In the genomic region with DNA sequence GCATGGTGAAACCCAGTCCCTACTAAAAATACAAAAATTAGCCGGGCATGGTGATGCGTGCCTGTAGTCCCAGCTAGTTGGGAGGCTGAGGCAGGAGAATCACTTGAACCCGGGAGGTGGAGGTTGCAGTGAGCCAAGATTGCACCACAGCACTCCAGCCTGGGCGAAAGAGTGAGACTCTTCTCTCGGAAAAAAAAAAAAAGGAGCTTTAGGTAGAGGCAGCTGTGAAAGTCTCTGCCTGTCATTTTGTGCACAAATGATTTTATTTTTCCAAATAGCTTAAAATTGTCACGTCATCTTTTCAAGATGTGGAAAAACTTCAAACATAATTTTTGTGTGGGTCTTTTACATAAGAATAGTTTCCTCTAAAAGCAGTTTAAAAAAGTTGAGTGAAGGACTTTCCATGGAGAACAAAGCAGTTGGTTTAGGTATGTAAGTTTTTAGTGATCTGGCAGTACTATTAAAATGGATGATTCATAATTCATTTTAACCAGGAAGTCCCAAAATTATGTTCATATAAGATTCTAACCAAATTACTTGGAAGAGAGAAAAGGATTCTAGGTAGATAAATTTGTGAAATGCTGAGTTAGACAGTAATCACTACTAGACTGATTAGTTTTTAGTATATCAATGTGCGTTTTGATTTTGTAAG, we compare ENCODE assay signal across 28 cellular contexts. TPM values are rescaled to one million over a fixed set of nuclear protein-coding genes. Genes with fewer than 3 reads are reported as not detected.
A peak's percentile ranks its signal among the peaks of the same experiment; 100 is the strongest.
DNase-seq lines count a peak whose midpoint lies in the region; ATAC-seq, FAIRE-seq and TF ChIP-seq lines count a peak whose summit lies in the region.
"Had no signal": no experiment of that assay in that cellular context is flagged by ENCODE, and none has a peak within 500 bp of the region (broad histone marks: within the 10 kb centered on the region; RNA-seq: fewer than 3 reads in every experiment).

No MANE protein-coding gene starts in this region.

- dilution Hi-C loops in mammary epithelial cell (cut with HindIII; ENCODE audit: low sequenced_read_pairs), result no loop called here

- H4K20me1 ChIP-seq in mammary epithelial cell (ENCODE audit: insufficient read depth, low read length), result no peaks in the 10 kb centered on the region

- TF ChIP-seq CTCF in A549 (IDR thresholded peaks at IDR 0.05) (no peak), mammary epithelial cell (conservative IDR thresholded peaks at IDR 0.05 in 1 of 2, IDR thresholded peaks at IDR 0.05 in 1 of 2; ENCODE audit: extremely low read depth in 1 of 2, insufficient read depth in 1 of 2, low read depth in 1 of 2, low read length in 2 of 2) (no peak)

- H3K27me3 ChIP-seq in mammary epithelial cell (ENCODE audit: insufficient read depth, low read length), result no peaks in the 10 kb centered on the region
- H3K27me3 ChIP-seq: uterus had no signal

- H3K4me1 ChIP-seq in A549 (peaks cover 89% of the 10 kb centered on the region), mammary epithelial cell (ENCODE audit: insufficient read depth, low read length) (peaks cover 34% of the 10 kb centered on the region)
- H3K4me1 ChIP-seq: prostate gland, uterus had no signal

- no peaks in the 10 kb centered on the region for H3K36me3 ChIP-seq in mammary epithelial cell (ENCODE audit: insufficient read depth, low read length)
- H3K36me3 ChIP-seq: left ventricle myocardium inferior, prostate gland, thoracic aorta, uterus, WERI-Rb-1 had no signal

- no peak overlapping the region for H3K9ac ChIP-seq in mammary epithelial cell (ENCODE audit: insufficient read depth, low read length)

- POLR2A ChIA-PET in activated CD4-positive, alpha-beta T cell treated with anti-CD3 and anti-CD28 coated beads for 36 hours (lab: Charles Lee), result no interaction called here
- POLR2A ChIA-PET in A549 (lab: Yijun Ruan, JAX), result interaction anchor here (0.7 to 1.0 kb wide), 2 partner anchors 11 to 193 kb away, joined by 3 to 15 read pairs; a partner anchor contains a TSS

- H3K27ac Mint-ChIP-seq in activated CD4-positive, alpha-beta T cell treated with anti-CD3 and anti-CD28 coated beads for 36 hours, result peak overlapping the region; percentile 82
- H3K27ac Mint-ChIP-seq: stimulated activated naive B cell treated with anti-CD40 and anti-IgM and Interleukin-4, amounts not matched to agents 10 μg/mL and 1 μg/mL and 100 μg/mL, for 72 hours had no signal

- TF ChIP-seq RAD21 in A549 (conservative IDR thresholded peaks at IDR 0.05 in 1 of 2, IDR thresholded peaks at IDR 0.05 in 1 of 2), result no peak

- H3K36me3 Mint-ChIP-seq in activated CD4-positive, alpha-beta T cell treated with anti-CD3 and anti-CD28 coated beads for 36 hours (ENCODE audit: low read depth), result no peaks in the 10 kb centered on the region
- H3K36me3 Mint-ChIP-seq: activated naive CD8-positive, alpha-beta T cell; CD4-positive, CD25-positive, alpha-beta regulatory T cell had no signal

- no peak for TF ChIP-seq POLR2A in A549 (IDR thresholded peaks at IDR 0.05; ENCODE audit: low read length)

- no peak for DNase-seq in activated CD4-positive, alpha-beta T cell treated with anti-CD3 and anti-CD28 coated beads for 36 hours
- DNase-seq in activated CD4-positive, alpha-beta T cell treated with anti-CD3 and anti-CD28 coated beads, Interleukin-2, amount 50 U/mL, for 1 hour, result no peak
- DNase-seq in A549 (ENCODE audit: low read depth in 1 of 2, low spot score in 1 of 2), result no peak
- no peak for DNase-seq in RCC 7860 (ENCODE audit: low spot score)
- DNase-seq in mammary epithelial cell, result no peak
- no peak for DNase-seq in HPDE6-E6E7 (ENCODE audit: extremely low spot score)
- DNase-seq: 8988T; dermis blood vessel endothelial cell; HCEC 1CT; left ventricle myocardium inferior; NCI-H1417 treated with DMSO at 0.1 percent for 48 hours; NCI-H2081 treated with DMSO at 0.1 percent for 48 hours; NCI-H226; NCI-H748 treated with DMSO at 0.1 percent for 48 hours; stimulated activated CD4-positive, alpha-beta T cell treated with anti-CD3 and anti-CD28 coated beads, Interleukin-4, amount 100 ng/mL, for 4 hours; stimulated activated naive B cell treated with anti-CD40 and anti-IgM and Interleukin-4, amounts not matched to agents 10 μg/mL and 1 μg/mL and 100 μg/mL, for 72 hours; uterus; WERI-Rb-1 had no signal

- WGBS in A549 (ENCODE audit: missing lambda C conversion rate), result 76% methylated on average over 7 of the region's 7 CpGs
- WGBS in mammary epithelial cell (ENCODE audit: low coverage, missing lambda C conversion rate), result 71% methylated on average over 7 of the region's 7 CpGs

- no peak for FAIRE-seq in A549 (lab: Jason Lieb, UNC)
- peak; percentile 14 for FAIRE-seq in RCC 7860 (lab: Jason Lieb, UNC)
- FAIRE-seq: D721Med, endometrium had no signal

- H3K9me3 ChIP-seq in A549 (no peaks in the 10 kb centered on the region), mammary epithelial cell (replicated peaks; ENCODE audit: insufficient read depth, low read length) (no peaks in the 10 kb centered on the region)
- H3K9me3 ChIP-seq: left ventricle myocardium inferior, prostate gland, thoracic aorta, uterus had no signal

- H3K4me2 ChIP-seq in A549 (peak overlapping the region; percentile 39), mammary epithelial cell (ENCODE audit: insufficient read depth, low read depth, low read length) (peak overlapping the region; percentile 64)

- no peak overlapping the region for H2AFZ ChIP-seq in mammary epithelial cell (ENCODE audit: low read depth, low read length)

- H3K9me3 Mint-ChIP-seq in activated CD4-positive, alpha-beta T cell treated with anti-CD3 and anti-CD28 coated beads for 36 hours (ENCODE audit: low read depth), result no peaks in the 10 kb centered on the region
- H3K9me3 Mint-ChIP-seq: CD4-positive, CD25-positive, alpha-beta regulatory T cell; central memory CD8-positive, alpha-beta T cell; stimulated activated naive B cell treated with anti-CD40 and anti-IgM and Interleukin-4, amounts not matched to agents 10 μg/mL and 1 μg/mL and 100 μg/mL, for 72 hours had no signal

- in situ Hi-C loops in mammary epithelial cell (cut with MboI; ENCODE audit: low sequenced_read_pairs in 2 of 2), result no loop called here

- peaks cover 35% of the 10 kb centered on the region for H3K4me1 Mint-ChIP-seq in activated CD4-positive, alpha-beta T cell treated with anti-CD3 and anti-CD28 coated beads for 36 hours

- no TSS peak for BruUV-seq in mammary epithelial cell (replicated peaks; lab: Mats Ljungman, UMichigan)

- TF ChIP-seq EP300 in A549 (IDR thresholded peaks at IDR 0.05), result no peak

- H3K4me3 Mint-ChIP-seq in activated CD4-positive, alpha-beta T cell treated with anti-CD3 and anti-CD28 coated beads for 36 hours, result no peak overlapping the region
- H3K4me3 Mint-ChIP-seq: activated naive CD8-positive, alpha-beta T cell; CD4-positive, CD25-positive, alpha-beta regulatory T cell; central memory CD8-positive, alpha-beta T cell; stimulated activated naive B cell treated with anti-CD40 and anti-IgM and Interleukin-4, amounts not matched to agents 10 μg/mL and 1 μg/mL and 100 μg/mL, for 72 hours had no signal

- H3K27ac ChIP-seq in A549, result peak overlapping the region; percentile 24 to 64; a peak in 4 of 6 replicates
- H3K27ac ChIP-seq in mammary epithelial cell (ENCODE audit: insufficient read depth, low read depth, low read length), result peak overlapping the region; percentile 49
- H3K27ac ChIP-seq: left ventricle myocardium inferior, prostate gland, thoracic aorta, uterus, WERI-Rb-1 had no signal

- intact Hi-C loops in activated CD4-positive, alpha-beta T cell treated with anti-CD3 and anti-CD28 coated beads for 36 hours (cut with DNase I, micrococcal nuclease), result no loop called here
- intact Hi-C loops in mammary epithelial cell (cut with micrococcal nuclease), result no loop called here

- H3K4me3 ChIP-seq in A549 (no peak overlapping the region), mammary epithelial cell (replicated peaks in 1 of 3; ENCODE audit: insufficient read depth in 1 of 3, low read depth in 2 of 3, low read length in 3 of 3) (no peak overlapping the region)
- H3K4me3 ChIP-seq: left ventricle myocardium inferior, prostate gland, thoracic aorta, uterus had no signal

- peak; percentile 33 for ATAC-seq in activated CD4-positive, alpha-beta T cell treated with anti-CD3 and anti-CD28 coated beads for 36 hours
- ATAC-seq in A549 (no peak), HG03457 (IDR thresholded peaks at IDR 0.05; ENCODE audit: unreplicated experiment) (no peak), GM18873 (IDR thresholded peaks at IDR 0.05; ENCODE audit: low FRiP score, unreplicated experiment) (no peak)
- ATAC-seq: Right ventricle myocardium inferior; stimulated activated naive B cell treated with anti-CD40 and anti-IgM and Interleukin-4, amounts not matched to agents 10 μg/mL and 1 μg/mL and 100 μg/mL, for 72 hours had no signal

- CTCF ChIA-PET in activated CD4-positive, alpha-beta T cell treated with anti-CD3 and anti-CD28 coated beads for 36 hours (lab: Charles Lee), result interaction anchor here (1.0 to 1.1 kb wide), 2 partner anchors 12 to 318 kb away, joined by 3 to 4 read pairs; a partner anchor contains a TSS
- CTCF ChIA-PET in A549 (lab: Yijun Ruan, JAX), result interaction anchor here (0.6 to 9.7 kb wide), 4 partner anchors 11 to 1468 kb away, joined by 3 to 54 read pairs (median 4); a partner anchor contains a TSS
- CTCF ChIA-PET in mammary epithelial cell (lab: Charles Lee; ENCODE audit: low non-redundant PET), result no interaction called here

- H3K27me3 Mint-ChIP-seq in activated CD4-positive, alpha-beta T cell treated with anti-CD3 and anti-CD28 coated beads for 36 hours, result no peaks in the 10 kb centered on the region
- H3K27me3 Mint-ChIP-seq: activated naive CD8-positive, alpha-beta T cell; central memory CD8-positive, alpha-beta T cell; stimulated activated naive B cell treated with anti-CD40 and anti-IgM and Interleukin-4, amounts not matched to agents 10 μg/mL and 1 μg/mL and 100 μg/mL, for 72 hours had no signal

- H3K79me2 ChIP-seq in mammary epithelial cell (ENCODE audit: insufficient read depth, low read length), result peaks cover 62% of the 10 kb centered on the region

RNA-seq across cellular contexts. Expression of a gene that starts 11.5 kb away (rescaled TPM):
- total RNA-seq in activated CD4-positive, alpha-beta T cell treated with anti-CD3 and anti-CD28 coated beads for 36 hours, result 1 to 10 TPM; 4.0 to 5.5 TPM
- polyA plus RNA-seq in A549 (2011; rRNA removed) (31.6 and 38.7 TPM in 2 replicates), A549 (2017; fragmentation: RNase III; extraction: RNeasy Plus Mini Kit Qiagen cat#74134 plus additional on column Dnase treatment) (16.9 to 20.8 TPM (median 17.7 TPM) in 3 replicates), mammary epithelial cell (16.3 TPM)
- 13.0 and 14.8 TPM in 2 replicates for polyA plus RNA-seq in A549 (2012; cell fraction: cytosol; rRNA removed)
- polyA plus RNA-seq in A549 (2012; cell fraction: nucleus; rRNA removed), result 9.4 and 12.8 TPM in 2 replicates
- 9.6 and 11.0 TPM in 2 replicates for polyA minus RNA-seq in A549 (2011; rRNA and poly(A)+ RNA removed)
- total RNA-seq in mammary epithelial cell, result 10 to 100 TPM; 11.2 to 30.0 TPM
- polyA minus RNA-seq in mammary epithelial cell, result 28.4 TPM

RNA-seq across cellular contexts. Expression of a gene that starts 46.8 kb away (rescaled TPM):
- total RNA-seq in activated CD4-positive, alpha-beta T cell treated with anti-CD3 and anti-CD28 coated beads for 36 hours, result 1 to 10 TPM; 1.1 to 1.3 TPM
- polyA plus RNA-seq in A549 (2011; rRNA removed) (6.7 and 7.5 TPM in 2 replicates), A549 (2017; fragmentation: RNase III; extraction: RNeasy Plus Mini Kit Qiagen cat#74134 plus additional on column Dnase treatment) (3.9 to 4.9 TPM (median 4.9 TPM) in 3 replicates), mammary epithelial cell (1.9 TPM)
- 2.5 and 4.2 TPM in 2 replicates for polyA plus RNA-seq in A549 (2012; cell fraction: cytosol; rRNA removed)
- 3.3 and 4.4 TPM in 2 replicates for polyA plus RNA-seq in A549 (2012; cell fraction: nucleus; rRNA removed)
- 8.3 and 8.9 TPM in 2 replicates for polyA minus RNA-seq in A549 (2011; rRNA and poly(A)+ RNA removed)
- 1 to 10 TPM; 4.4 to 8.7 TPM for total RNA-seq in mammary epithelial cell
- polyA minus RNA-seq in mammary epithelial cell, result 4.5 TPM
